22 cellular contexts compared by ENCODE assay signal in the genomic region with DNA sequence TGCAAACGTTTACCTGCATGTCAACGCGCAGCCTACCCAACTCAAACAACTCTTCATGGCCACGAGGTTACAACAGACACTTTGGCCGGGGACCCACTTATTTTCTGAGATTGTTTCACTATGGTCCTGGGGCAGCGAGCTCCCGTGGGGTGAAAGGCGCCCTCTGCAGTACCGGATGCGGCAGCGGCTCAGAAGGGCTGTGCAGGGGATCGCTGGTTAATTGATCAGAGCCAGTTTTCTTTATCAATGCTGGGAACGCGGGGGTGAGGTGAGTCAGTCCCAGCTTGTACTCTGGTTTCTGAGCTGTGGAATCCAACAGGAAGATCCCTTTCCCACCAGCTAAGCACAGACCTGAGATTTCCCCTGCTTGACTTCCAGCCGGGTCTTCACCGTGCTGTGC.
DNase-seq lines count a peak whose midpoint lies in the region; ATAC-seq, FAIRE-seq and TF ChIP-seq lines count a peak whose summit lies in the region.
"Had no signal": no experiment of that assay in that cellular context is flagged by ENCODE, and none has a peak within 500 bp of the region (broad histone marks: within the 10 kb centered on the region; RNA-seq: fewer than 3 reads in every experiment).

No MANE protein-coding gene starts in this region.

- no peaks in the 10 kb centered on the region for H3K79me2 ChIP-seq in HepG2 (ENCODE audit: insufficient read depth, low read length)

- ATAC-seq in HepG2 (no peak; the same call in 2 of the 3 replicates), HG03139 (IDR thresholded peaks at IDR 0.05; ENCODE audit: unreplicated experiment) (no peak)
- ATAC-seq in stimulated activated naive CD8-positive, alpha-beta T cell treated with anti-CD3 and anti-CD28 coated beads, Interleukin-15, Interleukin-2, amounts not matched to agents 100 U/mL and 50 U/mL, for 24 hours: no peak
- ATAC-seq: activated CD8-positive, alpha-beta T cell treated with anti-CD3 and anti-CD28 coated beads for 36 hours; left cardiac atrium; mucosa of descending colon; T-cell had no signal

- FAIRE-seq in HepG2 (lab: Jason Lieb, UNC): no peak
- FAIRE-seq: colon had no signal

- 0 out of 2 replicates have a peak, but pooled peaks cover under 1% of the 10 kb centered on the region for H3K36me3 Mint-ChIP-seq in HFFc6 (ENCODE audit: low read depth)
- H3K36me3 Mint-ChIP-seq: CD8-positive, alpha-beta memory T cell; T-cell had no signal

- H4K20me1 ChIP-seq in HepG2 (ENCODE audit: insufficient read depth, low read length): no peaks in the 10 kb centered on the region

- TF ChIP-seq CTCF in A673 (conservative IDR thresholded peaks at IDR 0.05; ENCODE audit: low read depth, low read length) (peak; percentile 56), HFFc6 (IDR thresholded peaks at IDR 0.05) (peak; percentile 13; the same call in 1 of the 2 replicates), choroid plexus epithelial cell (conservative IDR thresholded peaks at IDR 0.05; ENCODE audit: low read depth, low read length) (peak; percentile 54), HepG2 (CRISPR knock-in tag; IDR thresholded peaks at IDR 0.05) (peak; percentile 38)

- no peak for TF ChIP-seq EP300 in HepG2 (IDR thresholded peaks at IDR 0.05; ENCODE audit: low read depth in 2 of 2, low read length in 2 of 2)
- no peak for TF ChIP-seq EP300 in HepG2 (CRISPR knock-in tag; IDR thresholded peaks at IDR 0.05; ENCODE audit: borderline replicate concordance)

- no peaks in the 10 kb centered on the region for H3K9me3 Mint-ChIP-seq in HFFc6
- H3K9me3 Mint-ChIP-seq: activated CD8-positive, alpha-beta T cell treated with anti-CD3 and anti-CD28 coated beads for 36 hours; CD8-positive, alpha-beta memory T cell; T-cell had no signal

- H3K4me1 ChIP-seq in A673 (ENCODE audit: insufficient read depth, low read length, poor library complexity, severe bottlenecking) (no peaks in the 10 kb centered on the region), HepG2 (ENCODE audit: insufficient read depth, low read length) (no peaks in the 10 kb centered on the region)
- H3K4me1 ChIP-seq: ascending aorta, spleen had no signal

- H3K36me3 ChIP-seq in A673 (ENCODE audit: insufficient read depth, low read length, poor library complexity, severe bottlenecking) (no peaks in the 10 kb centered on the region), HepG2 (replicated peaks in 1 of 2; ENCODE audit: control insufficient read depth in 1 of 2, insufficient read depth in 2 of 2, low read length in 2 of 2) (no peaks in the 10 kb centered on the region)
- H3K36me3 ChIP-seq: ascending aorta, spleen had no signal

- intact Hi-C loops in A673 (cut with micrococcal nuclease; ENCODE audit: unreplicated experiment): no loop called here
- intact Hi-C loops in HepG2 (cut with micrococcal nuclease; ENCODE audit: unreplicated experiment): no loop called here

- BruUV-seq in A673 (replicated peaks; lab: Mats Ljungman, UMichigan): no TSS peak
- no TSS peak for BruUV-seq in HepG2 (replicated peaks; lab: Mats Ljungman, UMichigan)

- no peak for TF ChIP-seq POLR2A in HepG2 (IDR thresholded peaks at IDR 0.05; ENCODE audit: insufficient read depth in 1 of 2, low read depth in 2 of 2, low read length in 2 of 2)

- H3K9ac ChIP-seq in HepG2 (ENCODE audit: insufficient read depth, low read depth, low read length): no peak overlapping the region

- no peak overlapping the region for H3K27ac Mint-ChIP-seq in HFFc6
- H3K27ac Mint-ChIP-seq: activated CD8-positive, alpha-beta T cell treated with anti-CD3 and anti-CD28 coated beads for 36 hours; T-cell had no signal

- H3K9me3 ChIP-seq in A673 (ENCODE audit: low read depth, low read length, poor library complexity, severe bottlenecking): no peaks in the 10 kb centered on the region
- no peaks in the 10 kb centered on the region for H3K9me3 ChIP-seq in HepG2 (ENCODE audit: low read length)
- H3K9me3 ChIP-seq: ascending aorta, mucosa of descending colon, spleen had no signal

- no peak for TF ChIP-seq RAD21 in HepG2 (CRISPR knock-in tag; IDR thresholded peaks at IDR 0.05)

- no peak overlapping the region for H3K4me2 ChIP-seq in HepG2 (ENCODE audit: low read depth, low read length)

- no peak overlapping the region for H2AFZ ChIP-seq in HepG2 (ENCODE audit: low read length)

- no peaks in the 10 kb centered on the region for H3K27me3 Mint-ChIP-seq in HFFc6 (ENCODE audit: insufficient read depth)
- H3K27me3 Mint-ChIP-seq: activated CD8-positive, alpha-beta T cell treated with anti-CD3 and anti-CD28 coated beads for 36 hours; T-cell had no signal

- H3K27ac ChIP-seq in A673 (ENCODE audit: low read depth, low read length, poor library complexity, severe bottlenecking) (no peak overlapping the region), HepG2 (ENCODE audit: extremely low read length, insufficient read depth, low read length) (no peak overlapping the region)
- H3K27ac ChIP-seq: ascending aorta, spleen had no signal

- in situ Hi-C loops in HepG2 (cut with HindIII; ENCODE audit: extremely low pct_ligation_motif_present, low pct_unique_long_range_greater_than_20kb): no loop called here

- 23% methylated on average over 14 of the region's 16 CpGs for WGBS in HepG2 (ENCODE audit: low lambda C conversion rate)

- CTCF ChIA-PET in A673 (lab: Charles Lee): no interaction called here
- CTCF ChIA-PET in HepG2 (lab: Yijun Ruan, JAX; ENCODE audit: low intra/inter-chr PET ratio, low total read pairs): no interaction called here

- H3K4me1 Mint-ChIP-seq in HFFc6 (ENCODE audit: low read depth): no peaks in the 10 kb centered on the region

- H3K27me3 ChIP-seq in A673 (replicated peaks; ENCODE audit: insufficient read depth, low read depth, low read length, poor library complexity) (no peaks in the 10 kb centered on the region), HepG2 (ENCODE audit: control insufficient read depth in 1 of 2, insufficient read depth in 2 of 2, low read length in 2 of 2) (no peaks in the 10 kb centered on the region; a peak in 1 of 5 replicates)
- H3K27me3 ChIP-seq: ascending aorta, spleen had no signal

- DNase-seq in A673 (ENCODE audit: low spot score): peak; percentile 39
- no peak for DNase-seq in HFFc6
- DNase-seq in choroid plexus epithelial cell (ENCODE audit: low read depth): peak; percentile 19
- DNase-seq in HepG2 (ENCODE audit: low spot score): no peak
- DNase-seq in SHP77 (lab: John Stamatoyannopoulos, UW): no peak
- no peak for DNase-seq in stimulated activated naive CD8-positive, alpha-beta T cell treated with anti-CD3 and anti-CD28 coated beads, Interleukin-15, Interleukin-2, amounts not matched to agents 100 U/mL and 50 U/mL, for 24 hours
- no peak for DNase-seq in NOMO-1 treated with DMSO at 0.1 percent for 48 hours (lab: John Stamatoyannopoulos, UW; ENCODE audit: unreplicated experiment)
- DNase-seq: activated CD8-positive, alpha-beta T cell treated with anti-CD3 and anti-CD28 coated beads for 36 hours; activated naive CD4-positive, alpha-beta T cell treated with Interleukin-2 at 50 U/mL for 16 hours; activated T-cell treated with anti-CD3 and anti-CD28 coated beads, Interleukin-2, amount 50 U/mL, for 1 hour; CD8-positive, alpha-beta memory T cell; left cardiac atrium; mucosa of descending colon; NCI-H1048; NCI-H2081; NCI-H524; spleen; stimulated activated CD4-positive, alpha-beta T cell treated with anti-CD3 and anti-CD28 coated beads, Interleukin-4, amount 100 ng/mL, for 4 hours; T-cell had no signal

- no peak overlapping the region for H3K4me3 ChIP-seq in A673 (ENCODE audit: low read depth, low read length, poor library complexity, severe bottlenecking)
- no peak overlapping the region for H3K4me3 ChIP-seq in choroid plexus epithelial cell (ENCODE audit: low read depth, low read length)
- H3K4me3 ChIP-seq in HepG2 (replicated peaks in 1 of 3; ENCODE audit: insufficient read depth in 1 of 3, low read depth in 2 of 3, low read length in 3 of 3): no peak overlapping the region
- H3K4me3 ChIP-seq: ascending aorta, mucosa of descending colon, spleen had no signal

- H3K4me3 Mint-ChIP-seq in HFFc6: no peak overlapping the region
- H3K4me3 Mint-ChIP-seq: activated CD8-positive, alpha-beta T cell treated with anti-CD3 and anti-CD28 coated beads for 36 hours; CD8-positive, alpha-beta memory T cell; T-cell had no signal

- POLR2A ChIA-PET in A673 (lab: Charles Lee; ENCODE audit: low non-redundant PET) (no interaction called here), HepG2 (lab: Yijun Ruan, JAX) (no interaction called here)

TF ChIP-seq in HepG2, 621 proteins besides CTCF, POLR2A, EP300 and RAD21:
- no peak for TF ChIP-seq ZC3H13 (CRISPR knock-in tag; IDR thresholded peaks at IDR 0.05)
- TF ChIP-seq FOXJ3 (CRISPR knock-in tag; IDR thresholded peaks at IDR 0.05; ENCODE audit: borderline replicate concordance): no peak
- peak; percentile 64 for TF ChIP-seq STAG1 (CRISPR knock-in tag; IDR thresholded peaks at IDR 0.05)

Comparison
In these comparisons a context has a peak if more than half of its experiments do, and no peak if none do; other contexts are left out.
1. DNase-seq: peak in A673 (single experiment) and choroid plexus epithelial cell (single experiment); none in HFFc6 (single experiment), HepG2 (single experiment), SHP77 (0 of 2), stimulated activated naive CD8-positive, alpha-beta T cell treated with anti-CD3 and anti-CD28 coated beads, Interleukin-15, Interleukin-2, amounts not matched to agents 100 U/mL and 50 U/mL, for 24 hours (single experiment) and NOMO-1 treated with DMSO at 0.1 percent for 48 hours (single experiment).
2. Peak in every context shown above with its lines, with median percentiles within 50 percentile points of each other: CTCF ChIP-seq.